Comparison of ENCODE assay signal across 19 cellular contexts in genomic region chr4:151771664-151772063, GRCh38. TPM values are rescaled to one million over a fixed set of nuclear protein-coding genes. Genes with fewer than 3 reads are reported as not detected.
DNase-seq lines count a peak whose midpoint lies in the region; TF ChIP-seq lines count a peak whose summit lies in the region.
"Had no signal": no experiment of that assay in that cellular context is flagged by ENCODE, and none has a peak within 500 bp of the region (broad histone marks: within the 10 kb centered on the region; RNA-seq: fewer than 3 reads in every experiment).

No MANE protein-coding gene starts in this region.

- no peak overlapping the region for H3K4me3 ChIP-seq in hepatocyte
- H3K4me3 ChIP-seq in CD8-positive, alpha-beta memory T cell (ENCODE audit: low read length), result no peak overlapping the region
- no peak overlapping the region for H3K4me3 ChIP-seq in prostate gland
- H3K4me3 ChIP-seq: SJSA1 had no signal

- H3K27me3 ChIP-seq in hepatocyte (peaks cover 2% of the 10 kb centered on the region), prostate gland (replicated peaks; ENCODE audit: insufficient read depth) (no peaks in the 10 kb centered on the region)
- H3K27me3 ChIP-seq in CD8-positive, alpha-beta memory T cell (ENCODE audit: insufficient read depth, low read length, poor library complexity, severe bottlenecking), result no peaks in the 10 kb centered on the region
- H3K27me3 ChIP-seq: SJSA1 had no signal

- no peaks in the 10 kb centered on the region for H4K20me1 ChIP-seq in hepatocyte (ENCODE audit: insufficient read depth, poor library complexity, severe bottlenecking)

- POLR2A ChIA-PET in CD8-positive, alpha-beta memory T cell (lab: Charles Lee), result no interaction called here

- H3K36me3 ChIP-seq in hepatocyte (replicated peaks; ENCODE audit: insufficient read depth, low read depth), result no peaks in the 10 kb centered on the region
- no peaks in the 10 kb centered on the region for H3K36me3 ChIP-seq in CD8-positive, alpha-beta memory T cell (ENCODE audit: insufficient read depth, low read length)
- H3K36me3 ChIP-seq in prostate gland, result no peaks in the 10 kb centered on the region
- H3K36me3 ChIP-seq: SJSA1 had no signal

- H3K27ac Mint-ChIP-seq in CD8-positive, alpha-beta memory T cell, result no peak overlapping the region

- 51% methylated on average over 5 of the region's 5 CpGs for WGBS in hepatocyte (ENCODE audit: low lambda C conversion rate, missing lambda C conversion rate)
- 62% methylated on average over 5 of the region's 5 CpGs for WGBS in prostate gland

- TF ChIP-seq CTCF in hepatocyte (IDR thresholded peaks at IDR 0.05; ENCODE audit: poor library complexity) (no peak), prostate gland (IDR thresholded peaks at IDR 0.05) (no peak)

- intact Hi-C loops in prostate gland (cut with DNase I), result no loop called here

- no peaks in the 10 kb centered on the region for H3K9me2 ChIP-seq in hepatocyte (replicated peaks; ENCODE audit: insufficient read depth)

- H3K9me3 ChIP-seq in hepatocyte (ENCODE audit: low read depth) (peaks cover 9% of the 10 kb centered on the region), prostate gland (no peaks in the 10 kb centered on the region)
- H3K9me3 ChIP-seq in CD8-positive, alpha-beta memory T cell (ENCODE audit: low read length), result no peaks in the 10 kb centered on the region

- H3K4me3 Mint-ChIP-seq in CD8-positive, alpha-beta memory T cell, result no peak overlapping the region

- no peak for TF ChIP-seq POLR2A in prostate gland (IDR thresholded peaks at IDR 0.05)

- H3K9me3 Mint-ChIP-seq in CD8-positive, alpha-beta memory T cell, result peaks cover 16 to 28% (median 24%) of the 10 kb centered on the region in 5 donors

- H3K4me1 Mint-ChIP-seq in CD8-positive, alpha-beta memory T cell, result no peaks in the 10 kb centered on the region

- CTCF ChIA-PET in CD8-positive, alpha-beta memory T cell (lab: Charles Lee), result no interaction called here

- no peaks in the 10 kb centered on the region for H3K79me2 ChIP-seq in hepatocyte

- H3K27me3 Mint-ChIP-seq in CD8-positive, alpha-beta memory T cell, result peaks cover 18 to 58% of the 10 kb centered on the region in 2 donors

- peak; percentile 44 for DNase-seq in AG08395 (ENCODE audit: low spot score)
- DNase-seq in GM04504 (ENCODE audit: low read depth), result peak; percentile 22
- DNase-seq in cerebellar cortex (ENCODE audit: low spot score), result peak; percentile 80
- DNase-seq in hepatocyte (ENCODE audit: low spot score), result no peak
- no peak for DNase-seq in CD8-positive, alpha-beta memory T cell
- no peak for DNase-seq in DMS79 (lab: John Stamatoyannopoulos, UW)
- DNase-seq in prostate gland (ENCODE audit: low spot score), result no peak
- no peak for DNase-seq in GOT3 (lab: John Stamatoyannopoulos, UW)
- DNase-seq: 8988T, DMS79 treated with DMSO at 0.1 percent for 48 hours, GDM1, NCI-H1436, NCI-H2029, NCI-H2171, NCI-H446 treated with DMSO at 0.1 percent for 48 hours, NCI-H748 treated with DMSO at 0.1 percent for 48 hours, OCI-M1 had no signal

- H3K4me1 ChIP-seq in hepatocyte (ENCODE audit: insufficient read depth) (no peaks in the 10 kb centered on the region), prostate gland (replicated peaks) (no peaks in the 10 kb centered on the region)
- H3K4me1 ChIP-seq in CD8-positive, alpha-beta memory T cell (ENCODE audit: insufficient read depth, low read length), result no peaks in the 10 kb centered on the region
- H3K4me1 ChIP-seq: SJSA1 had no signal

- H3K36me3 Mint-ChIP-seq in CD8-positive, alpha-beta memory T cell, result peaks cover 0 to 11% (median 0%) of the 10 kb centered on the region in 3 donors

- no peak overlapping the region for H2AFZ ChIP-seq in hepatocyte

- no peak overlapping the region for H3K27ac ChIP-seq in hepatocyte
- no peak overlapping the region for H3K27ac ChIP-seq in CD8-positive, alpha-beta memory T cell (ENCODE audit: low read depth, low read length)
- H3K27ac ChIP-seq in prostate gland, result no peak overlapping the region
- H3K27ac ChIP-seq: KMS-11, SJSA1 had no signal

- peak overlapping the region; percentile 29 for H3K4me2 ChIP-seq in hepatocyte
- H3K4me2 ChIP-seq: KMS-11 had no signal

RNA-seq across cellular contexts. Expression of gene GATB, which starts 10.9 kb away (rescaled TPM):
- total RNA-seq in hepatocyte (19.4 and 26.9 TPM in 2 replicates), prostate gland (10 to 100 TPM; 15.8 to 38.7 TPM)
- polyA plus RNA-seq in hepatocyte, result 20.1 and 23.5 TPM in 2 replicates
- 10 to 100 TPM; 27.0 to 29.6 TPM for total RNA-seq in CD8-positive, alpha-beta memory T cell
- polyA plus RNA-seq in CD8-positive, alpha-beta memory T cell, result 12.3 TPM

Comparison
In these comparisons a context has a peak if more than half of its experiments do, and no peak if none do; other contexts are left out.
1. DNase-seq: peak in AG08395 (single experiment), GM04504 (single experiment) and cerebellar cortex (single experiment); none in hepatocyte (single experiment), CD8-positive, alpha-beta memory T cell (0 of 5), DMS79 (single experiment), prostate gland (single experiment) and GOT3 (single experiment).